ENCODE assay signal across 1 cellular context in genomic region chr15:63793046-63793483, GRCh38.
TF ChIP-seq lines count a peak whose summit lies in the region.

No MANE protein-coding gene starts in this region.

TF ChIP-seq in K562, 482 proteins besides CTCF, POLR2A, EP300 and RAD21 (continued from another document):
- no peak for TF ChIP-seq DACH1 (IDR thresholded peaks at IDR 0.05; ENCODE audit: partially characterized antibody)
- peak; percentile 97 for TF ChIP-seq MEF2D (tag; conservative IDR thresholded peaks at IDR 0.05; ENCODE audit: low read depth)
- TF ChIP-seq ZNF253 (CRISPR knock-in tag; conservative IDR thresholded peaks at IDR 0.05) = peak; percentile 66; the same call in 1 of the 2 replicates
- TF ChIP-seq HOMEZ (CRISPR knock-in tag; IDR thresholded peaks at IDR 0.05) = peak; percentile 83; the same call in 1 of the 2 replicates
- TF ChIP-seq KDM4B (IDR thresholded peaks at IDR 0.05; ENCODE audit: borderline replicate concordance in 2 of 2, low read depth in 1 of 2) = no peak
- peak; percentile 78 for TF ChIP-seq ZNF75A (CRISPR knock-in tag; IDR thresholded peaks at IDR 0.05)
- no peak for TF ChIP-seq HMG20B (CRISPR knock-in tag; IDR thresholded peaks at IDR 0.05)
- TF ChIP-seq YBX1 (IDR thresholded peaks at IDR 0.05) = no peak
- peak; percentile 57; the same call in 1 of the 2 replicates for TF ChIP-seq CAMTA2 (CRISPR knock-in tag; conservative IDR thresholded peaks at IDR 0.05)
- TF ChIP-seq SIX5 (IDR thresholded peaks at IDR 0.05; ENCODE audit: borderline replicate concordance in 1 of 2, insufficient read depth in 1 of 2, low read depth in 1 of 2, low read length in 2 of 2) = no peak
- TF ChIP-seq BDP1 (IDR thresholded peaks at IDR 0.05; ENCODE audit: insufficient read depth, insufficient read length) = no peak
- TF ChIP-seq SNAPC5 (CRISPR knock-in tag; IDR thresholded peaks at IDR 0.05) = peak; percentile 75
- no peak for TF ChIP-seq LCOR (CRISPR knock-in tag; IDR thresholded peaks at IDR 0.05)
- 0 out of 2 replicates have a peak, but pooled peaks have one; percentile 58 for TF ChIP-seq ZNF212 (CRISPR knock-in tag; IDR thresholded peaks at IDR 0.05)
- TF ChIP-seq ATF7 (IDR thresholded peaks at IDR 0.05) = no peak
- no peak for TF ChIP-seq HNRNPLL (IDR thresholded peaks at IDR 0.05; ENCODE audit: low read depth, low read length, poor library complexity, severe bottlenecking)
- peak in 1 of 3 experiments; percentile 63 for TF ChIP-seq YY1 (IDR thresholded peaks at IDR 0.05; ENCODE audit: borderline replicate concordance in 1 of 3, control insufficient read depth in 1 of 3, extremely low read depth in 1 of 3, insufficient read depth in 3 of 3, insufficient read length in 1 of 3, insufficient replicate concordance in 2 of 3, low read depth in 1 of 3, low read length in 2 of 3)
- TF ChIP-seq ZNF79 (CRISPR knock-in tag; IDR thresholded peaks at IDR 0.05; ENCODE audit: low read depth) = peak; percentile 92
